ENCODE assay signal across 12 cellular contexts in the genomic region with DNA sequence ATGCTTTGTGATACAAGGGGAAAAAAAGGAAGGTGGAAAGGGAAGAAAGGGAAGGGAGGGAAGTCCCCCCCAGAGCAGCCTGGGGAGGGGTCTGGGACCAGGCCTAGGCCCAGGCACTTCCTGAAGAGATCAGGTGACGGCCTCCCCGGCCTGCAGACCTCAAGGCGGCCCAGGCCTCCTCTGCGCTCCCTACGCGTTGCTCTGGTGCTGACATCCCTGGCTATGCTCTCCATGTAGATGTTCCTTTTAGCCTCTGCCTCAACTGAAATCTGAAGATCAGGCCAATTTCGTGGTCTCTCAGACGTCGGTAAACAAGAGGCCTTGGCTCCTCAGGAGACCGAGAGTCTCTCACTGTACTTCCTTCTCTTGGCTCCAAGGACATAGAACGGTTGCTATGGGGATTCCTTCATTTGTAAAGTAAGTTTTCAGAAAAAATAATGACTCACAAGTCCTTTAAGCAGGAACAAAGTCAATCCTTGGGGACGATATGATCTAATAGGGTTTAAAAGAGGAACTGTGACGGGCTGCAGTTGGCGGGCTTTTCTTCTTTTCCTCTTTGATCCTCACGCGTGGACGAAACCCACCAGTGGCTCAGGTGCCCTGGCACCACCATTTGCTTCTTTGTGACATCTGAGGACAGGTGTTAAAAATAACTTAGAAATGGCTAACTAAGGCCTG. TPM values are rescaled to one million over a fixed set of nuclear protein-coding genes. Genes with fewer than 3 reads are reported as not detected.
DNase-seq lines count a peak whose midpoint lies in the region; ATAC-seq, FAIRE-seq and TF ChIP-seq lines count a peak whose summit lies in the region.
"Had no signal": no experiment of that assay in that cellular context is flagged by ENCODE, and none has a peak within 500 bp of the region (broad histone marks: within the 10 kb centered on the region; RNA-seq: fewer than 3 reads in every experiment).

No MANE protein-coding gene starts in this region.

- POLR2A ChIA-PET in MCF 10A (lab: Yijun Ruan, JAX), result no interaction called here

- no peak overlapping the region for H2BK12ac ChIP-seq in mesenchymal stem cell (ENCODE audit: low read length in 2 of 2)

- H3K4me3 Mint-ChIP-seq in MCF 10A (ENCODE audit: unreplicated experiment), result no peak overlapping the region

- H2AFZ ChIP-seq in mesenchymal stem cell (ENCODE audit: low read depth, low read length), result no peak overlapping the region
- no peak overlapping the region for H2AFZ ChIP-seq in Karpas-422 (ENCODE audit: low read length)

- peak overlapping the region; percentile 84 for H3K9ac ChIP-seq in mesenchymal stem cell (ENCODE audit: low read length)
- no peak overlapping the region for H3K9ac ChIP-seq in Karpas-422 (ENCODE audit: low read length)

- intact Hi-C loops in breast epithelium (cut with DNase I; ENCODE audit: low total_unique reads), result no loop called here
- intact Hi-C loops in MCF 10A (cut with micrococcal nuclease), result no loop called here
- intact Hi-C loops in lower leg skin (cut with DNase I; ENCODE audit: low total_unique reads), result no loop called here

- H3K4me2 ChIP-seq in mesenchymal stem cell (ENCODE audit: low read length, poor library complexity, severe bottlenecking) (no peak overlapping the region), Karpas-422 (ENCODE audit: low read depth, low read length, poor library complexity, severe bottlenecking) (no peak overlapping the region)

- H3K4me1 Mint-ChIP-seq in MCF 10A (ENCODE audit: insufficient read depth, unreplicated experiment), result peaks cover 4% of the 10 kb centered on the region

- H3K27me3 ChIP-seq in breast epithelium (no peaks in the 10 kb centered on the region), bronchial epithelial cell (ENCODE audit: control insufficient read depth, insufficient read depth, low read length) (no peaks in the 10 kb centered on the region), mesenchymal stem cell (ENCODE audit: control insufficient read depth in 1 of 2, insufficient read depth in 1 of 2, low read length in 2 of 2) (no peaks in the 10 kb centered on the region), Karpas-422 (ENCODE audit: low read length) (no peaks in the 10 kb centered on the region)

- H3K36me3 ChIP-seq in breast epithelium (no peaks in the 10 kb centered on the region), bronchial epithelial cell (ENCODE audit: control insufficient read depth, insufficient read depth, low read length) (no peaks in the 10 kb centered on the region), mesenchymal stem cell (ENCODE audit: control insufficient read depth in 1 of 2, insufficient read depth in 2 of 2, low read depth in 1 of 2, low read length in 2 of 2) (peaks cover 0 to 4% of the 10 kb centered on the region in 2 experiments), Karpas-422 (ENCODE audit: insufficient read depth, low read length) (no peaks in the 10 kb centered on the region)

- BruUV-seq in MCF 10A (replicated peaks; lab: Mats Ljungman, UMichigan), result no TSS peak

- no peak overlapping the region for H2AK5ac ChIP-seq in mesenchymal stem cell (ENCODE audit: low read length, severe bottlenecking)

- DNase-seq in breast epithelium (ENCODE audit: low spot score in 2 of 2) (no peak), MCF 10A (ENCODE audit: unreplicated experiment) (no peak), bronchial epithelial cell (ENCODE audit: low read depth) (peak; percentile 29), mesenchymal stem cell (peak; percentile 65), Karpas-422 (no peak), NCI-H1417 (lab: John Stamatoyannopoulos, UW) (no peak), lower leg skin (ENCODE audit: low spot score in 2 of 2) (no peak)
- DNase-seq: effector CD8-positive, alpha-beta T cell; NCI-H226 had no signal

- H3K9me3 ChIP-seq in breast epithelium (no peaks in the 10 kb centered on the region), mesenchymal stem cell (ENCODE audit: control insufficient read depth, low read length) (no peaks in the 10 kb centered on the region), Karpas-422 (ENCODE audit: low read length) (no peaks in the 10 kb centered on the region)

- H3K4me3 ChIP-seq in breast epithelium (no peak overlapping the region), bronchial epithelial cell (ENCODE audit: low read depth, low read length) (no peak overlapping the region), mesenchymal stem cell (ENCODE audit: insufficient read depth in 1 of 2, low read depth in 1 of 2, low read length in 2 of 2) (peak overlapping the region in 1 of 2 experiments; percentile 14), Karpas-422 (ENCODE audit: low read length) (no peak overlapping the region), lower leg skin (ENCODE audit: low read depth, poor library complexity, severe bottlenecking) (no peak overlapping the region)

- peak overlapping the region; percentile 63 to 74 for H3K27ac ChIP-seq in breast epithelium
- H3K27ac ChIP-seq in mesenchymal stem cell (ENCODE audit: low read length, poor library complexity, severe bottlenecking), result no peak overlapping the region
- H3K27ac ChIP-seq in Karpas-422 (ENCODE audit: low read length), result no peak overlapping the region

- H3K79me1 ChIP-seq in mesenchymal stem cell (replicated peaks; ENCODE audit: low read length, poor library complexity, severe bottlenecking), result no peaks in the 10 kb centered on the region

- no peak overlapping the region for H2BK15ac ChIP-seq in mesenchymal stem cell (ENCODE audit: low read depth, poor library complexity, severe bottlenecking)

- CTCF ChIA-PET in MCF 10A (lab: Yijun Ruan, JAX), result no interaction called here

- WGBS in mesenchymal stem cell, result 80% methylated on average over 15 of the region's 17 CpGs
- WGBS in lower leg skin, 2 donors, result 56 to 64% methylated on average over 17 of the region's 17 CpGs

- no peak for FAIRE-seq in bronchial epithelial cell (lab: Jason Lieb, UNC)
- FAIRE-seq: A204.1 had no signal

- H4K20me1 ChIP-seq in Karpas-422 (ENCODE audit: insufficient read depth, low read depth, low read length), result no peaks in the 10 kb centered on the region

- no peak for ATAC-seq in GM21723 (IDR thresholded peaks at IDR 0.05; ENCODE audit: unreplicated experiment)
- ATAC-seq: left lobe of liver had no signal

- H3K27ac Mint-ChIP-seq in MCF 10A (ENCODE audit: low read depth, unreplicated experiment), result no peak overlapping the region

- H3K36me3 Mint-ChIP-seq in MCF 10A (ENCODE audit: insufficient read depth, unreplicated experiment), result peaks cover 6% of the 10 kb centered on the region

- H3K4me1 ChIP-seq in breast epithelium (no peaks in the 10 kb centered on the region), mesenchymal stem cell (ENCODE audit: control insufficient read depth, insufficient read depth, low read depth, low read length) (peaks cover 10% of the 10 kb centered on the region), Karpas-422 (ENCODE audit: low read length) (peaks cover 16% of the 10 kb centered on the region)

- no peak for TF ChIP-seq CTCF in breast epithelium (IDR thresholded peaks at IDR 0.05)
- no peak for TF ChIP-seq CTCF in MCF 10A (IDR thresholded peaks at IDR 0.05; ENCODE audit: unreplicated experiment)
- TF ChIP-seq CTCF in bronchial epithelial cell (IDR thresholded peaks at IDR 0.05; ENCODE audit: insufficient read depth, low read length, severe bottlenecking), result no peak
- TF ChIP-seq CTCF in lower leg skin (IDR thresholded peaks at IDR 0.05), result no peak

- H3K14ac ChIP-seq in mesenchymal stem cell (ENCODE audit: low read length in 2 of 2), result no peak overlapping the region

- no peak overlapping the region for H3K4ac ChIP-seq in mesenchymal stem cell (ENCODE audit: low read depth in 1 of 2, low read length in 2 of 2)

- no peak overlapping the region for H4K8ac ChIP-seq in mesenchymal stem cell (ENCODE audit: low read length)

- H3K79me2 ChIP-seq in Karpas-422 (ENCODE audit: low read length), result no peaks in the 10 kb centered on the region

- no peaks in the 10 kb centered on the region for H3K27me3 Mint-ChIP-seq in MCF 10A (ENCODE audit: insufficient read depth, unreplicated experiment)

- H4K91ac ChIP-seq in mesenchymal stem cell (ENCODE audit: low read length), result no peak overlapping the region

- no peak overlapping the region for H2BK5ac ChIP-seq in mesenchymal stem cell (ENCODE audit: low read depth, low read length, poor library complexity, severe bottlenecking)

- no peaks in the 10 kb centered on the region for H3K9me2 ChIP-seq in Karpas-422 (replicated peaks; ENCODE audit: insufficient read depth, low read length)

- TF ChIP-seq POLR2A in breast epithelium (IDR thresholded peaks at IDR 0.05) (no peak), lower leg skin (IDR thresholded peaks at IDR 0.05) (no peak)

- no peak overlapping the region for H3K23ac ChIP-seq in mesenchymal stem cell (ENCODE audit: low read length in 2 of 2)

- no peak overlapping the region for H2BK120ac ChIP-seq in mesenchymal stem cell (ENCODE audit: low read depth, low read length)

- H3K18ac ChIP-seq in mesenchymal stem cell (ENCODE audit: low read depth in 1 of 2, low read length in 2 of 2), result no peak overlapping the region

- H3K9me3 Mint-ChIP-seq in MCF 10A (ENCODE audit: unreplicated experiment), result no peaks in the 10 kb centered on the region

RNA-seq across cellular contexts. Expression of a gene that starts 55.6 kb away (rescaled TPM):
- total RNA-seq in breast epithelium, result 10 to 100 TPM in 2 of 3 donors, 1 to 10 TPM in 1; 5.4 to 24.9 (median 18.4) TPM
- 0.05 TPM in 1 of 2 replicates, not detected in the other for total RNA-seq in MCF 10A (2022)
- total RNA-seq in bronchial epithelial cell, result 0.53 and 1.5 TPM in 2 replicates
- polyA plus RNA-seq in mesenchymal stem cell (2013, experiment 1 of 2), result 0.23 TPM
- polyA plus RNA-seq in mesenchymal stem cell (2013, experiment 2 of 2), result 0.22 TPM
- total RNA-seq in Karpas-422 (2014; rRNA removed; shearing (Covaris generic); ENCODE audit: low replicate concordance), result not detected in 2 replicates
- total RNA-seq in lower leg skin, result 10 to 100 TPM in 2 of 4 donors, 1 to 10 TPM in 2; 5.7 to 22.9 (median 14.5) TPM

Comparison
In these comparisons a context has a peak if more than half of its experiments do, and no peak if none do; other contexts are left out.
1. DNase-seq: peak in bronchial epithelial cell (single experiment) and mesenchymal stem cell (single experiment); none in breast epithelium (0 of 2), MCF 10A (single experiment), Karpas-422 (single experiment), NCI-H1417 (0 of 3) and lower leg skin (0 of 2).
2. H3K27ac ChIP-seq: peak in breast epithelium (2 of 2); none in mesenchymal stem cell (single experiment) and Karpas-422 (single experiment).